ENCODE assay signal across 8 cellular contexts in genomic region chr1:235011599-235012435, GRCh38.
DNase-seq lines count a peak whose midpoint lies in the region; ATAC-seq and TF ChIP-seq lines count a peak whose summit lies in the region.

No MANE protein-coding gene starts in this region.

- peak; percentile 77 for ATAC-seq in GM21515 (IDR thresholded peaks at IDR 0.05; ENCODE audit: unreplicated experiment)

- no TSS peak for BruUV-seq in MCF 10A (replicated peaks; lab: Mats Ljungman, UMichigan)

- no peak overlapping the region for H3K27ac ChIP-seq in WERI-Rb-1

- H3K4me1 Mint-ChIP-seq in IgD-negative memory B cell (peaks cover 51 to 66% (median 55%) of the 10 kb centered on the region in 3 donors), MCF 10A (ENCODE audit: insufficient read depth, unreplicated experiment) (peaks cover 14% of the 10 kb centered on the region)

- CTCF ChIA-PET in MCF 10A (lab: Yijun Ruan, JAX): interaction anchor here (0.6 to 2.1 kb wide), 6 partner anchors 9 to 400 kb away, joined by 3 to 7 read pairs (median 4); no protein-coding TSS in a partner anchor

- intact Hi-C loops in MCF 10A (cut with micrococcal nuclease): loop anchor here (1.0 to 2.0 kb wide), 3 partner anchors 15 to 513 kb away; no protein-coding TSS in a partner anchor

- H3K36me3 Mint-ChIP-seq in IgD-negative memory B cell: no peaks in the 10 kb centered on the region
- peaks cover 11% of the 10 kb centered on the region for H3K36me3 Mint-ChIP-seq in MCF 10A (ENCODE audit: insufficient read depth, unreplicated experiment)

- H3K4me3 Mint-ChIP-seq in IgD-negative memory B cell (peak overlapping the region; percentile 67 to 94 (median 79)), MCF 10A (ENCODE audit: unreplicated experiment) (peak overlapping the region; percentile 47)

- TF ChIP-seq CTCF in WERI-Rb-1 (IDR thresholded peaks at IDR 0.05; ENCODE audit: low read depth, low read length) (no peak), MCF 10A (IDR thresholded peaks at IDR 0.05; ENCODE audit: unreplicated experiment) (no peak)

- DNase-seq in DMS53 (lab: John Stamatoyannopoulos, UW) (peak; percentile 93), WERI-Rb-1 (peak; percentile 44), MCF 10A (ENCODE audit: unreplicated experiment) (peak; percentile 99), lung microvascular endothelial cell (ENCODE audit: low read depth in 2 of 2) (peak; percentile 95 to 96), NCI-H1092 treated with DMSO at 0.1 percent for 48 hours (lab: John Stamatoyannopoulos, UW) (no peak)
- DNase-seq in stimulated activated CD8-positive, alpha-beta memory T cell treated with anti-CD3 and anti-CD28 coated beads, Interleukin-4, amount 100 ng/mL, for 1 hour (ENCODE audit: low read depth in 2 of 2, low spot score in 1 of 2): peak; percentile 79 to 87

- H3K9me3 ChIP-seq in WERI-Rb-1 (ENCODE audit: severe bottlenecking): peaks cover 9% of the 10 kb centered on the region

- no peaks in the 10 kb centered on the region for H3K27me3 ChIP-seq in WERI-Rb-1 (ENCODE audit: insufficient read depth, low read depth, severe bottlenecking)

- H3K4me3 ChIP-seq in WERI-Rb-1 (ENCODE audit: low read depth, low read length): no peak overlapping the region

- H3K9me3 Mint-ChIP-seq in IgD-negative memory B cell (no peaks in the 10 kb centered on the region), MCF 10A (ENCODE audit: unreplicated experiment) (peaks cover 12% of the 10 kb centered on the region)

- POLR2A ChIA-PET in MCF 10A (lab: Yijun Ruan, JAX): interaction anchor here (0.6 to 2.0 kb wide), 25 partner anchors 10 to 1729 kb away, joined by 3 to 42 read pairs (median 4); partner anchors contain the start of genes RBM34 and TARBP1

- H3K27me3 Mint-ChIP-seq in IgD-negative memory B cell (no peaks in the 10 kb centered on the region), MCF 10A (ENCODE audit: insufficient read depth, unreplicated experiment) (no peaks in the 10 kb centered on the region)

- H3K27ac Mint-ChIP-seq in IgD-negative memory B cell (peak overlapping the region; percentile 85 to 98 (median 97)), MCF 10A (ENCODE audit: low read depth, unreplicated experiment) (peak overlapping the region; percentile 92)

- no peaks in the 10 kb centered on the region for H3K36me3 ChIP-seq in WERI-Rb-1
